ENCODE assay signal across 19 cellular contexts in the genomic region with DNA sequence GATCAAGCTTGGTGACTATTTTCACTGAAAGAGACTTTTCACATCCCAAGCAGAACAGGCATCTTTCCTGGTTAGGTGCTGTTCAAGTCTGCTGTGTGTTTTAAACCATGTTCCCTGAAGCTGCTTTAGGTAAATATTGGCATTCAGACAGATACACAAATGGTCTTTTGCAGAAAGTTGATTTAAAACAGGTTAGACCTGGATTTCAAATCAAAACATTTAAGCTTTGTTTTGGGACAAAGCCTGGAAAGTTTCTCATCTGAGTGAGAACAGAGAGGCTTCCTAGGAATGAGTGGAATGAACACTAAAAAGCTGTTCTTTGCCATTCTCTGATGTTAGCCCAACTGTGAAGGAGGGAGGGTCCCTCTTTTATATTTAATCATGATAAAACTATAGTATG. TPM values are rescaled to one million over a fixed set of nuclear protein-coding genes. Genes with fewer than 3 reads are reported as not detected.
DNase-seq lines count a peak whose midpoint lies in the region; ATAC-seq and TF ChIP-seq lines count a peak whose summit lies in the region.
"Had no signal": no experiment of that assay in that cellular context is flagged by ENCODE, and none has a peak within 500 bp of the region (broad histone marks: within the 10 kb centered on the region; RNA-seq: fewer than 3 reads in every experiment).

No MANE protein-coding gene starts in this region.

- H3K27ac ChIP-seq in HUES48 (ENCODE audit: low read depth, low read length), result peak overlapping the region; percentile 75
- H3K27ac ChIP-seq in mammary epithelial cell (ENCODE audit: insufficient read depth, low read depth, low read length), result peak overlapping the region; percentile 94
- peak overlapping the region; percentile 34 for H3K27ac ChIP-seq in mesendoderm (ENCODE audit: low read depth, low read length)
- H3K27ac ChIP-seq in thyroid gland, result peak overlapping the region; percentile 79 to 97 (median 88)
- H3K27ac ChIP-seq in dorsolateral prefrontal cortex, result no peak overlapping the region
- H3K27ac ChIP-seq in heart right ventricle, result peak overlapping the region in 1 of 10 donors; percentile 12
- H3K27ac ChIP-seq: KMS-11 had no signal

- intact Hi-C loops in mammary epithelial cell (cut with micrococcal nuclease), result no loop called here
- intact Hi-C loops in thyroid gland (cut with DNase I), result no loop called here
- intact Hi-C loops in dorsolateral prefrontal cortex (cut with DNase I), result no loop called here
- intact Hi-C loops in heart right ventricle (cut with DNase I), result no loop called here

- no peak overlapping the region for H4K5ac ChIP-seq in mesendoderm (ENCODE audit: low read length)

- no peak overlapping the region for H2AK5ac ChIP-seq in mesendoderm (ENCODE audit: low read length)

- H2BK5ac ChIP-seq in mesendoderm (ENCODE audit: low read length), result no peak overlapping the region

- H3K36me3 ChIP-seq in HUES48 (ENCODE audit: control insufficient read depth, insufficient read depth, low read length) (no peaks in the 10 kb centered on the region), mammary epithelial cell (ENCODE audit: insufficient read depth, low read length) (peaks cover 16% of the 10 kb centered on the region), mesendoderm (ENCODE audit: control insufficient read depth, insufficient read depth, low read length) (no peaks in the 10 kb centered on the region), thyroid gland (no peaks in the 10 kb centered on the region), heart right ventricle (peaks cover 0 to 9% (median 0%) of the 10 kb centered on the region in 9 donors)

- no peaks in the 10 kb centered on the region for H3K79me1 ChIP-seq in mesendoderm (ENCODE audit: low read length)

- in situ Hi-C loops in mammary epithelial cell (cut with MboI; ENCODE audit: low sequenced_read_pairs in 2 of 2), result no loop called here

- no peak overlapping the region for H4K8ac ChIP-seq in mesendoderm (ENCODE audit: low read depth, low read length)

- CTCF ChIA-PET in mammary epithelial cell (lab: Charles Lee; ENCODE audit: low non-redundant PET), result no interaction called here

- TF ChIP-seq CTCF in mammary epithelial cell (conservative IDR thresholded peaks at IDR 0.05 in 1 of 2, IDR thresholded peaks at IDR 0.05 in 1 of 2; ENCODE audit: extremely low read depth in 1 of 2, insufficient read depth in 1 of 2, low read depth in 1 of 2, low read length in 2 of 2), result no peak
- no peak for TF ChIP-seq CTCF in thyroid gland (IDR thresholded peaks at IDR 0.05)
- TF ChIP-seq CTCF in dorsolateral prefrontal cortex (IDR thresholded peaks at IDR 0.05 in 54 of 56, conservative IDR thresholded peaks at IDR 0.05 in 2 of 56; ENCODE audit: low read depth in 1 of 56, partially characterized antibody in 56 of 56), result no peak
- no peak for TF ChIP-seq CTCF in heart right ventricle (IDR thresholded peaks at IDR 0.05)

- H3K79me2 ChIP-seq in mammary epithelial cell (ENCODE audit: insufficient read depth, low read length), result peaks cover 65% of the 10 kb centered on the region
- H3K79me2 ChIP-seq in mesendoderm (ENCODE audit: control insufficient read depth, insufficient read depth, low read length), result no peaks in the 10 kb centered on the region

- no peak overlapping the region for H3K23ac ChIP-seq in mesendoderm (ENCODE audit: low read length)

- no peaks in the 10 kb centered on the region for H4K20me1 ChIP-seq in mammary epithelial cell (ENCODE audit: insufficient read depth, low read length)

- H3K4me2 ChIP-seq in mammary epithelial cell (ENCODE audit: insufficient read depth, low read depth, low read length) (peak overlapping the region; percentile 0), mesendoderm (ENCODE audit: low read length) (no peak overlapping the region)
- H3K4me2 ChIP-seq: KMS-11 had no signal

- no peak for DNase-seq in mammary epithelial cell
- DNase-seq in mesendoderm, result peak; percentile 55
- DNase-seq in thyroid gland, result peak in 1 of 2 donors; percentile 16
- no peak for DNase-seq in HuH-7.5 (ENCODE audit: low spot score)
- DNase-seq in dorsolateral prefrontal cortex, result no peak
- no peak for DNase-seq in heart right ventricle
- DNase-seq: activated CD4-positive, alpha-beta T cell treated with anti-CD3 and anti-CD28 coated beads for 48 hours; activated naive CD8-positive, alpha-beta T cell treated with anti-CD3 and anti-CD28 coated beads, Interleukin-2, amount 10 ng/mL, durations not matched to agents 7 days and 5 days; activated T-cell treated with anti-CD3 and anti-CD28 coated beads, Interleukin-2, amount 50 U/mL, for 24 hours; CD4-positive, alpha-beta memory T cell; GF-D8; NCI-H1436 treated with DMSO at 0.1 percent for 48 hours; NCI-H510A; stimulated activated CD4-positive, alpha-beta T cell treated with anti-CD3 and anti-CD28 coated beads, Interleukin-4, amount 100 ng/mL, for 4 hours; stimulated activated naive CD4-positive, alpha-beta T cell treated with Interleukin-2 at 50 U/mL for 16 hours; T-helper 17 cell had no signal

- H2AFZ ChIP-seq in mammary epithelial cell (ENCODE audit: low read depth, low read length), result no peak overlapping the region

- H3K9ac ChIP-seq in HUES48 (ENCODE audit: low read depth, low read length), result no peak overlapping the region
- no peak overlapping the region for H3K9ac ChIP-seq in mammary epithelial cell (ENCODE audit: insufficient read depth, low read length)
- no peak overlapping the region for H3K9ac ChIP-seq in mesendoderm (ENCODE audit: low read length)
- H3K9ac ChIP-seq: KMS-11 had no signal

- no peak overlapping the region for H3K4me3 ChIP-seq in HUES48 (ENCODE audit: low read depth, low read length)
- H3K4me3 ChIP-seq in mammary epithelial cell (replicated peaks in 1 of 3; ENCODE audit: insufficient read depth in 1 of 3, low read depth in 2 of 3, low read length in 3 of 3), result no peak overlapping the region
- H3K4me3 ChIP-seq in mesendoderm (ENCODE audit: low read length), result no peak overlapping the region
- no peak overlapping the region for H3K4me3 ChIP-seq in thyroid gland (replicated peaks in 1 of 3)
- H3K4me3 ChIP-seq in dorsolateral prefrontal cortex, result no peak overlapping the region
- no peak overlapping the region for H3K4me3 ChIP-seq in heart right ventricle

- no peak overlapping the region for H2BK120ac ChIP-seq in mesendoderm (ENCODE audit: low read depth, low read length)

- H3K9me3 ChIP-seq in HUES48 (ENCODE audit: control insufficient read depth, insufficient read depth, low read length) (no peaks in the 10 kb centered on the region), mammary epithelial cell (replicated peaks; ENCODE audit: insufficient read depth, low read length) (no peaks in the 10 kb centered on the region), thyroid gland (no peaks in the 10 kb centered on the region), heart right ventricle (no peaks in the 10 kb centered on the region)

- no TSS peak for BruUV-seq in mammary epithelial cell (replicated peaks; lab: Mats Ljungman, UMichigan)

- H3K4me1 ChIP-seq in HUES48 (ENCODE audit: control insufficient read depth, insufficient read depth, low read length) (peaks cover 53% of the 10 kb centered on the region), mammary epithelial cell (ENCODE audit: insufficient read depth, low read length) (peaks cover 78% of the 10 kb centered on the region), mesendoderm (ENCODE audit: control insufficient read depth, low read depth, low read length) (peaks cover 14% of the 10 kb centered on the region), thyroid gland (peaks cover 41 to 60% of the 10 kb centered on the region in 2 donors), heart right ventricle (peaks cover 0 to 58% (median 17%) of the 10 kb centered on the region in 9 donors)

- no peaks in the 10 kb centered on the region for H3K27me3 ChIP-seq in HUES48 (ENCODE audit: control insufficient read depth, insufficient read depth, low read length)
- no peaks in the 10 kb centered on the region for H3K27me3 ChIP-seq in mammary epithelial cell (ENCODE audit: insufficient read depth, low read length)
- no peaks in the 10 kb centered on the region for H3K27me3 ChIP-seq in mesendoderm (ENCODE audit: insufficient read depth, low read length, poor library complexity)
- no peaks in the 10 kb centered on the region for H3K27me3 ChIP-seq in thyroid gland
- peaks cover 0 to 13% (median 0%) of the 10 kb centered on the region in 45 donors for H3K27me3 ChIP-seq in dorsolateral prefrontal cortex
- no peaks in the 10 kb centered on the region for H3K27me3 ChIP-seq in heart right ventricle

- peak in 1 of 2 donors; percentile 89 for TF ChIP-seq POLR2A in thyroid gland (IDR thresholded peaks at IDR 0.05)

- peak overlapping the region; percentile 46 for H3K56ac ChIP-seq in mesendoderm (ENCODE audit: low read length)

- H3K18ac ChIP-seq in mesendoderm (ENCODE audit: low read length), result no peak overlapping the region

- no peak overlapping the region for H3K4ac ChIP-seq in mesendoderm (ENCODE audit: low read depth, low read length)

- ATAC-seq in HG03565 (IDR thresholded peaks at IDR 0.05; ENCODE audit: unreplicated experiment), result no peak
- ATAC-seq in heart right ventricle, result no peak
- ATAC-seq: T-helper 17 cell had no signal

- dilution Hi-C loops in mammary epithelial cell (cut with HindIII; ENCODE audit: low sequenced_read_pairs), result no loop called here

- H2BK15ac ChIP-seq in mesendoderm (replicated peaks; ENCODE audit: low read depth), result no peak overlapping the region

RNA-seq across cellular contexts. Expression of a gene that starts 10.1 kb away (rescaled TPM):
- total RNA-seq in mammary epithelial cell (100 to 1,000 TPM; 325 to 422 TPM), thyroid gland (100 to 1,000 TPM in 3 of 4 donors, 10 to 100 TPM in 1; 98.7 to 213 (median 156) TPM), dorsolateral prefrontal cortex (10 to 100 TPM in 83 of 120 experiments, 1 to 10 TPM in 37; 4.4 to 43.0 (median 11.8) TPM), heart right ventricle (10 to 100 TPM; 10.2 to 72.5 (median 18.9) TPM)
- polyA plus RNA-seq in mammary epithelial cell (329 TPM), heart right ventricle (100 to 1,000 TPM in 1 of 2 donors, 10 to 100 TPM in 1; 27.7 to 181 TPM)
- polyA minus RNA-seq in mammary epithelial cell, result 452 TPM
- 86.4 TPM for polyA plus RNA-seq in mesendoderm (2013, experiment 1 of 2)
- 94.3 TPM for polyA plus RNA-seq in mesendoderm (2013, experiment 2 of 2)
- total RNA-seq: CD4-positive, alpha-beta memory T cell had no signal
- polyA plus RNA-seq: CD4-positive, alpha-beta memory T cell had no signal

Comparison
In these comparisons a context has a peak if more than half of its experiments do, and no peak if none do; other contexts are left out.
1. H3K27ac ChIP-seq: peak in HUES48 (single experiment), mammary epithelial cell (single experiment), mesendoderm (single experiment) and thyroid gland (3 of 3); none in dorsolateral prefrontal cortex (0 of 59).